In genomic region chr6:52597738-52598122, GRCh38 we compare ENCODE assay signal across 1 cellular context.
TF ChIP-seq lines count a peak whose summit lies in the region.

No MANE protein-coding gene starts in this region.

TF ChIP-seq in SK-N-SH treated with all-trans-retinoic acid at 6 μM for 48 hours, 23 proteins besides CTCF, POLR2A, EP300 and RAD21 (continued from another document):
- TF ChIP-seq, protein P1, sequence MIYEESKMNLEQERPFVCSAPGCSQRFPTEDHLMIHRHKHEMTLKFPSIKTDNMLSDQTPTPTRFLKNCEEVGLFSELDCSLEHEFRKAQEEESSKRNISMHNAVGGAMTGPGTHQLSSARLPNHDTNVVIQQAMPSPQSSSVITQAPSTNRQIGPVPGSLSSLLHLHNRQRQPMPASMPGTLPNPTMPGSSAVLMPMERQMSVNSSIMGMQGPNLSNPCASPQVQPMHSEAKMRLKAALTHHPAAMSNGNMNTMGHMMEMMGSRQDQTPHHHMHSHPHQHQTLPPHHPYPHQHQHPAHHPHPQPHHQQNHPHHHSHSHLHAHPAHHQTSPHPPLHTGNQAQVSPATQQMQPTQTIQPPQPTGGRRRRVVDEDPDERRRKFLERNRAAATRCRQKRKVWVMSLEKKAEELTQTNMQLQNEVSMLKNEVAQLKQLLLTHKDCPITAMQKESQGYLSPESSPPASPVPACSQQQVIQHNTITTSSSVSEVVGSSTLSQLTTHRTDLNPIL (CRISPR knock-in tag; IDR thresholded peaks at IDR 0.05; ENCODE audit: low read depth): no peak
- TF ChIP-seq, protein P2, sequence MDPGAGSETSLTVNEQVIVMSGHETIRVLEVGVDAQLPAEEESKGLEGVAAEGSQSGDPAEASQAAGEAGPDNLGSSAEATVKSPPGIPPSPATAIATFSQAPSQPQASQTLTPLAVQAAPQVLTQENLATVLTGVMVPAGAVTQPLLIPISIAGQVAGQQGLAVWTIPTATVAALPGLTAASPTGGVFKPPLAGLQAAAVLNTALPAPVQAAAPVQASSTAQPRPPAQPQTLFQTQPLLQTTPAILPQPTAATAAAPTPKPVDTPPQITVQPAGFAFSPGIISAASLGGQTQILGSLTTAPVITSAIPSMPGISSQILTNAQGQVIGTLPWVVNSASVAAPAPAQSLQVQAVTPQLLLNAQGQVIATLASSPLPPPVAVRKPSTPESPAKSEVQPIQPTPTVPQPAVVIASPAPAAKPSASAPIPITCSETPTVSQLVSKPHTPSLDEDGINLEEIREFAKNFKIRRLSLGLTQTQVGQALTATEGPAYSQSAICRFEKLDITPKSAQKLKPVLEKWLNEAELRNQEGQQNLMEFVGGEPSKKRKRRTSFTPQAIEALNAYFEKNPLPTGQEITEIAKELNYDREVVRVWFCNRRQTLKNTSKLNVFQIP (CRISPR knock-in tag; IDR thresholded peaks at IDR 0.05; ENCODE audit: borderline replicate concordance, low read depth): no peak
- TF ChIP-seq, protein P3, sequence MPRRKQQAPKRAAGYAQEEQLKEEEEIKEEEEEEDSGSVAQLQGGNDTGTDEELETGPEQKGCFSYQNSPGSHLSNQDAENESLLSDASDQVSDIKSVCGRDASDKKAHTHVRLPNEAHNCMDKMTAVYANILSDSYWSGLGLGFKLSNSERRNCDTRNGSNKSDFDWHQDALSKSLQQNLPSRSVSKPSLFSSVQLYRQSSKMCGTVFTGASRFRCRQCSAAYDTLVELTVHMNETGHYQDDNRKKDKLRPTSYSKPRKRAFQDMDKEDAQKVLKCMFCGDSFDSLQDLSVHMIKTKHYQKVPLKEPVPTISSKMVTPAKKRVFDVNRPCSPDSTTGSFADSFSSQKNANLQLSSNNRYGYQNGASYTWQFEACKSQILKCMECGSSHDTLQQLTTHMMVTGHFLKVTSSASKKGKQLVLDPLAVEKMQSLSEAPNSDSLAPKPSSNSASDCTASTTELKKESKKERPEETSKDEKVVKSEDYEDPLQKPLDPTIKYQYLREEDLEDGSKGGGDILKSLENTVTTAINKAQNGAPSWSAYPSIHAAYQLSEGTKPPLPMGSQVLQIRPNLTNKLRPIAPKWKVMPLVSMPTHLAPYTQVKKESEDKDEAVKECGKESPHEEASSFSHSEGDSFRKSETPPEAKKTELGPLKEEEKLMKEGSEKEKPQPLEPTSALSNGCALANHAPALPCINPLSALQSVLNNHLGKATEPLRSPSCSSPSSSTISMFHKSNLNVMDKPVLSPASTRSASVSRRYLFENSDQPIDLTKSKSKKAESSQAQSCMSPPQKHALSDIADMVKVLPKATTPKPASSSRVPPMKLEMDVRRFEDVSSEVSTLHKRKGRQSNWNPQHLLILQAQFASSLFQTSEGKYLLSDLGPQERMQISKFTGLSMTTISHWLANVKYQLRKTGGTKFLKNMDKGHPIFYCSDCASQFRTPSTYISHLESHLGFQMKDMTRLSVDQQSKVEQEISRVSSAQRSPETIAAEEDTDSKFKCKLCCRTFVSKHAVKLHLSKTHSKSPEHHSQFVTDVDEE (CRISPR knock-in tag; IDR thresholded peaks at IDR 0.05): no peak
- no peak for TF ChIP-seq BACH2 (CRISPR knock-in tag; IDR thresholded peaks at IDR 0.05; ENCODE audit: borderline replicate concordance)
- no peak for TF ChIP-seq SNAI2 (CRISPR knock-in tag; IDR thresholded peaks at IDR 0.05)
- no peak for TF ChIP-seq OSR1 (CRISPR knock-in tag; IDR thresholded peaks at IDR 0.05)
- no peak for TF ChIP-seq RARB (CRISPR knock-in tag; IDR thresholded peaks at IDR 0.05)
